12 cellular contexts compared by ENCODE assay signal in the genomic region with DNA sequence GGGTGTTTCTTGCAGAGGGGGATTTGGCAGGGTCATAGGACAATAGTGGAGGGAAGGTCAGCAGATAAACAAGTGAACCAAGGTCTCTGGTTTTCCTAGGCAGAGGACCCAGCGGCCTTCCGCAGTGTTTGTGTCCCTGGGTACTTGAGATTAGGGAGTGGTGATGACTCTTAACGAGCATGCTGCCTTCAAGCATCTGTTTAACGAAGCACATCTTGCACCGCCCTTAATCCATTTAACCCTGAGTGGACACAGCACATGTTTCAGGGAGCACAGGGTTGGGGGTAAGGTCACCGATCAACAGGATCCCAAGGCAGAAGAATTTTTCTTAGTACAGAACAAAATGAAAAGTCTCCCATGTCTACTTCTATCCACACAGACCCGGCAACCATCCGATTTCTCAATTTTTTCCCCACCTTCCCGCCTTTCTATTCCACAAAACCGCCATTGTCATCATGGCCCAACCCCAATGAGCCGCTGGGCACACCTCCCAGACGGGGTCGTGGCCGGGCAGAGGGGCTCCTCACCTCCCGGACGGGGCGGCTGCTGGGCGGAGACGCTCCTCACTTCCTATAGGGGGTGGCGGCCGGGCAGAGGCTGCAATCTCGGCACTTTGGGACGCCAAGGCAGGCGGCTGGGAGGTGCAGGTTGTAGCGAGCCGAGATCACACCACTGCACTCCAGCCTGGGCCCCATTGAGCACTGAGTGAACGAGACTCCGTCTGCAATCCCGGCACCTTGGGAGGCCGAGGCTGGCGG. TPM values are rescaled to one million over a fixed set of nuclear protein-coding genes. Genes with fewer than 3 reads are reported as not detected.
DNase-seq lines count a peak whose midpoint lies in the region; ATAC-seq, FAIRE-seq and TF ChIP-seq lines count a peak whose summit lies in the region.
"Not testable (repeated sequence)": the region's sequence is repeated elsewhere in the genome, so short reads cannot be mapped to it uniquely, and the experiment has no call there.
"Had no signal": no experiment of that assay in that cellular context is flagged by ENCODE, and none has a peak within 500 bp of the region (broad histone marks: within the 10 kb centered on the region; RNA-seq: fewer than 3 reads in every experiment).

No MANE protein-coding gene starts in this region.

- intact Hi-C loops in activated CD4-positive, alpha-beta T cell treated with anti-CD3 and anti-CD28 coated beads, Interleukin-2, amount 10 ng/mL, durations not matched to agents 24 days and 14 days (cut with micrococcal nuclease); K562 (cut with micrococcal nuclease); Right ventricle myocardium inferior (cut with DNase I); kidney (cut with DNase I): not testable (repeated sequence)

- H3K4me3 Mint-ChIP-seq in activated CD4-positive, alpha-beta T cell treated with anti-CD3 and anti-CD28 coated beads, Interleukin-2, amount 10 ng/mL, durations not matched to agents 24 days and 14 days; glutamatergic neuron (ENCODE audit: unreplicated experiment): not testable (repeated sequence)

- H3K27ac Mint-ChIP-seq in activated CD4-positive, alpha-beta T cell treated with anti-CD3 and anti-CD28 coated beads, Interleukin-2, amount 10 ng/mL, durations not matched to agents 24 days and 14 days; glutamatergic neuron (ENCODE audit: unreplicated experiment): not testable (repeated sequence)

- not testable (repeated sequence) for ATAC-seq in K562, Right ventricle myocardium inferior

- H3K36me3 ChIP-seq in K562 (ENCODE audit: control insufficient read depth, insufficient read depth, low read length); kidney (ENCODE audit: control insufficient read depth in 1 of 2, insufficient read depth in 2 of 2, low read length in 2 of 2): not testable (repeated sequence)

- POLR2A ChIA-PET in K562 (lab: Yijun Ruan, JAX) = not testable (repeated sequence)

- not testable (repeated sequence) for H3K9me1 ChIP-seq in K562 (ENCODE audit: control insufficient read depth, insufficient read depth, low read length)

- H3K9ac ChIP-seq in K562 (ENCODE audit: insufficient read depth in 1 of 2, low read depth in 2 of 2, low read length in 2 of 2); kidney (ENCODE audit: low read length in 2 of 2): not testable (repeated sequence)

- BruUV-seq in K562 (replicated peaks; lab: Mats Ljungman, UMichigan) = not testable (repeated sequence)

- H3K4me2 ChIP-seq in K562 (ENCODE audit: insufficient read depth, low read length) = not testable (repeated sequence)

- TF ChIP-seq POLR2A in K562 (conservative IDR thresholded peaks at IDR 0.05) = not testable (repeated sequence)

- not testable (repeated sequence) for H3K79me2 ChIP-seq in K562 (ENCODE audit: control insufficient read depth, insufficient read depth, low read length)

- not testable (repeated sequence) for TF ChIP-seq EP300 in K562 (IDR thresholded peaks at IDR 0.05; ENCODE audit: low read length)

- in situ Hi-C loops in K562 (cut with MboI) = not testable (repeated sequence)

- TF ChIP-seq RAD21 in K562 (CRISPR knock-in tag; conservative IDR thresholded peaks at IDR 0.05 in 1 of 2, IDR thresholded peaks at IDR 0.05 in 1 of 2) = not testable (repeated sequence)

- peaks cover 20% of the 10 kb centered on the region for H3K27me3 Mint-ChIP-seq in activated CD4-positive, alpha-beta T cell treated with anti-CD3 and anti-CD28 coated beads, Interleukin-2, amount 10 ng/mL, durations not matched to agents 24 days and 14 days
- not testable (repeated sequence) for H3K27me3 Mint-ChIP-seq in glutamatergic neuron (ENCODE audit: unreplicated experiment)

- FAIRE-seq in K562 (lab: Jason Lieb, UNC); kidney (lab: Jason Lieb, UNC): not testable (repeated sequence)

- H3K27me3 ChIP-seq in K562 (ENCODE audit: control insufficient read depth in 2 of 2, insufficient read depth in 2 of 2, low read length in 2 of 2) = not testable (repeated sequence)

- H2AFZ ChIP-seq in K562 (ENCODE audit: low read depth, low read length) = not testable (repeated sequence)

- 75% methylated on average over 23 of the region's 31 CpGs for WGBS in K562 (ENCODE audit: insufficient coverage, low coverage, missing lambda C conversion rate)

- H3K9me3 ChIP-seq in K562 (replicated peaks; ENCODE audit: control insufficient read depth, insufficient read depth, low read depth, low read length); kidney (ENCODE audit: control insufficient read depth in 1 of 2, low read length in 2 of 2): not testable (repeated sequence)

- not testable (repeated sequence) for H4K20me1 ChIP-seq in K562 (replicated peaks; ENCODE audit: control insufficient read depth, insufficient read depth, low read length)

- H3K27ac ChIP-seq in K562 (ENCODE audit: extremely low read depth, low read depth, low read length); kidney (ENCODE audit: low read depth in 2 of 2, low read length in 2 of 2): not testable (repeated sequence)

- DNase-seq in activated CD4-positive, alpha-beta T cell treated with anti-CD3 and anti-CD28 coated beads, Interleukin-2, amount 10 ng/mL, durations not matched to agents 24 days and 14 days = peak; percentile 43
- not testable (repeated sequence) for DNase-seq in K562 (ENCODE audit: extremely low read depth in 1 of 4, low spot score in 3 of 4)
- DNase-seq in glutamatergic neuron (peak; percentile 22), Right ventricle myocardium inferior (ENCODE audit: missing footprints) (peak; percentile 15), kidney (peak; percentile 39)

- TF ChIP-seq CTCF in K562 (IDR thresholded peaks at IDR 0.05 in 2 of 3, conservative IDR thresholded peaks at IDR 0.05 in 1 of 3; ENCODE audit: insufficient read depth in 2 of 3, low read depth in 1 of 3, low read length in 3 of 3); glutamatergic neuron (IDR thresholded peaks at IDR 0.05; ENCODE audit: partially characterized antibody, unreplicated experiment); kidney (IDR thresholded peaks at IDR 0.05; ENCODE audit: borderline replicate concordance, extremely low read depth, insufficient read depth): not testable (repeated sequence)

- H3K36me3 Mint-ChIP-seq in activated CD4-positive, alpha-beta T cell treated with anti-CD3 and anti-CD28 coated beads, Interleukin-2, amount 10 ng/mL, durations not matched to agents 24 days and 14 days (ENCODE audit: low read depth); glutamatergic neuron (ENCODE audit: unreplicated experiment): not testable (repeated sequence)

- CTCF ChIA-PET in K562 (lab: Yijun Ruan, JAX; ENCODE audit: low intra/inter-chr PET ratio) = not testable (repeated sequence)

- H3K9me3 Mint-ChIP-seq in activated CD4-positive, alpha-beta T cell treated with anti-CD3 and anti-CD28 coated beads, Interleukin-2, amount 10 ng/mL, durations not matched to agents 24 days and 14 days; glutamatergic neuron (ENCODE audit: unreplicated experiment): not testable (repeated sequence)

- not testable (repeated sequence) for H3K4me1 ChIP-seq in K562 (replicated peaks in 1 of 2; ENCODE audit: control insufficient read depth in 2 of 2, insufficient read depth in 2 of 2, low read length in 2 of 2); kidney (ENCODE audit: control insufficient read depth in 1 of 2, insufficient read depth in 1 of 2, low read depth in 1 of 2, low read length in 2 of 2)

- not testable (repeated sequence) for H3K4me1 Mint-ChIP-seq in activated CD4-positive, alpha-beta T cell treated with anti-CD3 and anti-CD28 coated beads, Interleukin-2, amount 10 ng/mL, durations not matched to agents 24 days and 14 days; glutamatergic neuron (ENCODE audit: low read depth, unreplicated experiment)

- H3K4me3 ChIP-seq in K562; kidney (ENCODE audit: low read length in 2 of 2): not testable (repeated sequence)

RNA-seq across cellular contexts. Expression of a gene that starts 35.1 kb away (rescaled TPM):
- total RNA-seq in activated CD4-positive, alpha-beta T cell treated with anti-CD3 and anti-CD28 coated beads, Interleukin-2, amount 10 ng/mL, durations not matched to agents 24 days and 14 days = not detected in 2 replicates
- 1.1 and 1.3 TPM in 2 replicates for total RNA-seq in K562 (2011; cell fraction: chromatin; rRNA removed; ENCODE audit: low replicate concordance)
- total RNA-seq in K562 (2011; cell fraction: nucleolus; rRNA removed) = 0.79 and 1.3 TPM in 2 replicates
- total RNA-seq in K562 (2011; cell fraction: nucleoplasm; rRNA removed) = 0.73 and 0.84 TPM in 2 replicates
- total RNA-seq in K562 (2014; rRNA removed) (0.59 and 1.0 TPM in 2 replicates), K562 (2014; rRNA removed; fragmentation: Illumina TruSeq; extraction: Trizol) (0.18 and 0.26 TPM in 2 replicates), K562 (2015; rRNA removed; fragmentation: Illumina TruSeq; extraction: Trizol) (0.47 and 0.87 TPM in 2 replicates), K562 (2021) (0.76 and 1.0 TPM in 2 replicates), glutamatergic neuron (ENCODE audit: unreplicated experiment) (0.76 TPM), Right ventricle myocardium inferior (not detected), kidney (0.60 TPM)
- polyA plus RNA-seq in K562 (2011; rRNA removed) (0.41 and 0.74 TPM in 2 replicates), K562 (2014; fragmentation: Illumina TruSeq; extraction: Trizol) (0.45 and 0.60 TPM in 2 replicates), K562 (2014; fragmentation: Nextera tagmentation; extraction: Ambion mirVana) (under 1 TPM in 1 of 2 experiments, not detected in 1; 0.06 TPM), K562 (2014; rRNA removed) (0.81 and 1.6 TPM in 2 replicates), kidney (ENCODE audit: insufficient read depth, low read depth, low replicate concordance) (0.43 TPM)
- 0.34 and 2.1 TPM in 2 replicates for polyA plus RNA-seq in K562 (2011; cell fraction: cytosol; rRNA removed)
- 0.88 and 3.0 TPM in 2 replicates for polyA plus RNA-seq in K562 (2011; cell fraction: nucleus; rRNA removed)
- 0.90 and 0.98 TPM in 2 replicates for polyA plus RNA-seq in K562 (2012)
- 0.14 TPM in 1 of 2 replicates, not detected in the other for polyA minus RNA-seq in K562 (2011; rRNA and poly(A)+ RNA removed)
- not detected in 2 replicates for polyA minus RNA-seq in K562 (2011; cell fraction: cytosol; rRNA and poly(A)+ RNA removed)
- polyA minus RNA-seq in K562 (2011; cell fraction: nucleus; rRNA and poly(A)+ RNA removed) = 0.56 and 0.94 TPM in 2 replicates
- total RNA-seq: A673; CD8-positive, alpha-beta T cell had no signal
- polyA plus RNA-seq: AG04450; CD14-positive monocyte; CD4-positive, alpha-beta memory T cell; CD4-positive, CD25-positive, alpha-beta regulatory T cell; CD8-positive, alpha-beta memory T cell had no signal

RNA-seq across cellular contexts. Expression of a gene that starts 53.9 kb away (rescaled TPM):
- total RNA-seq in activated CD4-positive, alpha-beta T cell treated with anti-CD3 and anti-CD28 coated beads, Interleukin-2, amount 10 ng/mL, durations not matched to agents 24 days and 14 days = 17.9 and 18.2 TPM in 2 replicates
- total RNA-seq in K562 (2011; cell fraction: chromatin; rRNA removed; ENCODE audit: low replicate concordance) = 18.1 and 52.3 TPM in 2 replicates
- total RNA-seq in K562 (2011; cell fraction: nucleolus; rRNA removed) = 34.5 and 35.7 TPM in 2 replicates
- 25.3 and 28.1 TPM in 2 replicates for total RNA-seq in K562 (2011; cell fraction: nucleoplasm; rRNA removed)
- 15.3 and 22.0 TPM in 2 replicates for total RNA-seq in K562 (2014; rRNA removed)
- 2.9 and 4.6 TPM in 2 replicates for total RNA-seq in K562 (2014; rRNA removed; fragmentation: Illumina TruSeq; extraction: Trizol)
- total RNA-seq in K562 (2015; rRNA removed; fragmentation: Illumina TruSeq; extraction: Trizol) = 11.0 and 12.1 TPM in 2 replicates
- total RNA-seq in K562 (2021) = 22.0 and 25.6 TPM in 2 replicates
- polyA plus RNA-seq in K562 (2011; rRNA removed) = 13.7 and 23.0 TPM in 2 replicates
- polyA plus RNA-seq in K562 (2011; cell fraction: cytosol; rRNA removed) = 9.4 and 12.7 TPM in 2 replicates
- 122 and 206 TPM in 2 replicates for polyA plus RNA-seq in K562 (2011; cell fraction: nucleus; rRNA removed)
- polyA plus RNA-seq in K562 (2012) = 16.0 and 34.1 TPM in 2 replicates
- polyA plus RNA-seq in K562 (2014; fragmentation: Illumina TruSeq; extraction: Trizol) = 7.9 and 12.1 TPM in 2 replicates
- under 1 TPM; 0.21 to 0.62 TPM for polyA plus RNA-seq in K562 (2014; fragmentation: Nextera tagmentation; extraction: Ambion mirVana)
- polyA plus RNA-seq in K562 (2014; rRNA removed) = 22.1 and 27.3 TPM in 2 replicates
- 3.5 and 4.1 TPM in 2 replicates for polyA minus RNA-seq in K562 (2011; rRNA and poly(A)+ RNA removed)
- polyA minus RNA-seq in K562 (2011; cell fraction: cytosol; rRNA and poly(A)+ RNA removed) = 4.6 and 5.3 TPM in 2 replicates
- 11.4 and 13.6 TPM in 2 replicates for polyA minus RNA-seq in K562 (2011; cell fraction: nucleus; rRNA and poly(A)+ RNA removed)
- total RNA-seq in glutamatergic neuron (ENCODE audit: unreplicated experiment) = 22.2 TPM
- 13.4 TPM for total RNA-seq in Right ventricle myocardium inferior
- 24.0 TPM for total RNA-seq in kidney
- 16.6 TPM for polyA plus RNA-seq in kidney (ENCODE audit: insufficient read depth, low read depth, low replicate concordance)
